11 cellular contexts compared by ENCODE assay signal in genomic region chr7:21364838-21365267, GRCh38.
DNase-seq lines count a peak whose midpoint lies in the region; ATAC-seq, FAIRE-seq and TF ChIP-seq lines count a peak whose summit lies in the region.
"Had no signal": no experiment of that assay in that cellular context is flagged by ENCODE, and none has a peak within 500 bp of the region (broad histone marks: within the 10 kb centered on the region; RNA-seq: fewer than 3 reads in every experiment).

No MANE protein-coding gene starts in this region.

- TF ChIP-seq CTCF in bronchial epithelial cell (IDR thresholded peaks at IDR 0.05; ENCODE audit: insufficient read depth, low read length, severe bottlenecking) (no peak), psoas muscle (IDR thresholded peaks at IDR 0.05) (no peak), ascending aorta (IDR thresholded peaks at IDR 0.05) (no peak)

- ATAC-seq in GM21526 (IDR thresholded peaks at IDR 0.05; ENCODE audit: low FRiP score, unreplicated experiment) (peak; percentile 67), HG03280 (IDR thresholded peaks at IDR 0.05; ENCODE audit: unreplicated experiment) (peak; percentile 77), psoas muscle (no peak)

- H3K4me3 ChIP-seq in bronchial epithelial cell (ENCODE audit: low read depth, low read length) (no peak overlapping the region), psoas muscle (no peak overlapping the region), ascending aorta (no peak overlapping the region)
- H3K4me3 ChIP-seq: ovary had no signal

- 91 to 96% (median 91%) methylated on average over 2 of the region's 2 CpGs for WGBS in psoas muscle, 3 donors

- peaks cover 2% of the 10 kb centered on the region for H3K36me3 Mint-ChIP-seq in activated CD4-positive, alpha-beta T cell treated with anti-CD3 and anti-CD28 coated beads, Interleukin-2, amount 10 ng/mL, durations not matched to agents 24 days and 14 days (ENCODE audit: low read depth)
- peaks cover 32% of the 10 kb centered on the region for H3K36me3 Mint-ChIP-seq in activated CD4-positive, alpha-beta T cell treated with anti-CD3 and anti-CD28 coated beads, Interleukin-2, amount 10 ng/mL, durations not matched to agents 7 days and 5 days (ENCODE audit: low read depth)

- H3K27me3 ChIP-seq in bronchial epithelial cell (ENCODE audit: control insufficient read depth, insufficient read depth, low read length) (no peaks in the 10 kb centered on the region), psoas muscle (ENCODE audit: insufficient read depth in 3 of 3, low read length in 2 of 3) (no peaks in the 10 kb centered on the region), ascending aorta (no peaks in the 10 kb centered on the region)
- H3K27me3 ChIP-seq: ovary had no signal

- no peaks in the 10 kb centered on the region for H3K4me1 ChIP-seq in psoas muscle
- no peaks in the 10 kb centered on the region for H3K4me1 ChIP-seq in ascending aorta

- H3K9me3 ChIP-seq in psoas muscle = no peaks in the 10 kb centered on the region
- H3K9me3 ChIP-seq in ascending aorta = no peaks in the 10 kb centered on the region
- H3K9me3 ChIP-seq: ovary had no signal

- H3K4me3 Mint-ChIP-seq in activated CD4-positive, alpha-beta T cell treated with anti-CD3 and anti-CD28 coated beads, Interleukin-2, amount 10 ng/mL, durations not matched to agents 24 days and 14 days = no peak overlapping the region
- H3K4me3 Mint-ChIP-seq in activated CD4-positive, alpha-beta T cell treated with anti-CD3 and anti-CD28 coated beads, Interleukin-2, amount 10 ng/mL, durations not matched to agents 7 days and 5 days = no peak overlapping the region

- CTCF ChIA-PET in activated CD4-positive, alpha-beta T cell treated with anti-CD3 and anti-CD28 coated beads, Interleukin-2, amount 10 ng/mL, durations not matched to agents 7 days and 5 days (lab: Charles Lee) = interaction anchor here (1.0 to 2.1 kb wide), 2 partner anchors 12 to 44 kb away, joined by 3 to 7 read pairs; no protein-coding TSS in a partner anchor

- intact Hi-C loops in activated CD4-positive, alpha-beta T cell treated with anti-CD3 and anti-CD28 coated beads, Interleukin-2, amount 10 ng/mL, durations not matched to agents 24 days and 14 days (cut with micrococcal nuclease) = loop anchor here (1.0 to 10.0 kb wide), 5 partner anchors 10 to 1080 kb away; no protein-coding TSS in a partner anchor
- intact Hi-C loops in psoas muscle (cut with DNase I) = no loop called here
- intact Hi-C loops in ascending aorta (cut with DNase I) = no loop called here

- H3K9me3 Mint-ChIP-seq in activated CD4-positive, alpha-beta T cell treated with anti-CD3 and anti-CD28 coated beads, Interleukin-2, amount 10 ng/mL, durations not matched to agents 24 days and 14 days = peaks cover 13% of the 10 kb centered on the region
- H3K9me3 Mint-ChIP-seq in activated CD4-positive, alpha-beta T cell treated with anti-CD3 and anti-CD28 coated beads, Interleukin-2, amount 10 ng/mL, durations not matched to agents 7 days and 5 days = peaks cover 20% of the 10 kb centered on the region

- peaks cover 56% of the 10 kb centered on the region for H3K4me1 Mint-ChIP-seq in activated CD4-positive, alpha-beta T cell treated with anti-CD3 and anti-CD28 coated beads, Interleukin-2, amount 10 ng/mL, durations not matched to agents 24 days and 14 days
- H3K4me1 Mint-ChIP-seq in activated CD4-positive, alpha-beta T cell treated with anti-CD3 and anti-CD28 coated beads, Interleukin-2, amount 10 ng/mL, durations not matched to agents 7 days and 5 days = peaks cover 59% of the 10 kb centered on the region

- POLR2A ChIA-PET in activated CD4-positive, alpha-beta T cell treated with anti-CD3 and anti-CD28 coated beads, Interleukin-2, amount 10 ng/mL, durations not matched to agents 7 days and 5 days (lab: Charles Lee) = interaction anchor here (0.6 kb wide), 1 partner anchor 10 kb away, joined by 3 read pairs; no protein-coding TSS in a partner anchor

- DNase-seq in activated CD4-positive, alpha-beta T cell treated with anti-CD3 and anti-CD28 coated beads, Interleukin-2, amount 10 ng/mL, durations not matched to agents 24 days and 14 days = peak; percentile 24
- no peak for DNase-seq in activated CD4-positive, alpha-beta T cell treated with anti-CD3 and anti-CD28 coated beads, Interleukin-2, amount 10 ng/mL, durations not matched to agents 7 days and 5 days
- DNase-seq in bronchial epithelial cell (ENCODE audit: low read depth) (peak; percentile 90), psoas muscle (no peak), ascending aorta (ENCODE audit: low spot score in 2 of 2) (no peak), dedifferentiated amniotic fluid mesenchymal stem cell (ENCODE audit: extremely low spot score) (no peak)
- DNase-seq: kidney glomerular epithelial cell, ovary had no signal

- H3K27ac Mint-ChIP-seq in activated CD4-positive, alpha-beta T cell treated with anti-CD3 and anti-CD28 coated beads, Interleukin-2, amount 10 ng/mL, durations not matched to agents 24 days and 14 days = peak overlapping the region; percentile 57
- H3K27ac Mint-ChIP-seq in activated CD4-positive, alpha-beta T cell treated with anti-CD3 and anti-CD28 coated beads, Interleukin-2, amount 10 ng/mL, durations not matched to agents 7 days and 5 days = no peak overlapping the region

- FAIRE-seq in bronchial epithelial cell (lab: Jason Lieb, UNC) = no peak
- FAIRE-seq: urothelium cell line had no signal

- no peak overlapping the region for H3K27ac ChIP-seq in psoas muscle
- no peak overlapping the region for H3K27ac ChIP-seq in ascending aorta
- H3K27ac ChIP-seq: ovary had no signal

- no peaks in the 10 kb centered on the region for H3K36me3 ChIP-seq in bronchial epithelial cell (ENCODE audit: control insufficient read depth, insufficient read depth, low read length)
- H3K36me3 ChIP-seq in psoas muscle (ENCODE audit: insufficient read depth in 1 of 2, low read depth in 1 of 2) = no peaks in the 10 kb centered on the region
- H3K36me3 ChIP-seq in ascending aorta = no peaks in the 10 kb centered on the region
- H3K36me3 ChIP-seq: ovary had no signal

- H3K27me3 Mint-ChIP-seq in activated CD4-positive, alpha-beta T cell treated with anti-CD3 and anti-CD28 coated beads, Interleukin-2, amount 10 ng/mL, durations not matched to agents 24 days and 14 days = no peaks in the 10 kb centered on the region
- H3K27me3 Mint-ChIP-seq in activated CD4-positive, alpha-beta T cell treated with anti-CD3 and anti-CD28 coated beads, Interleukin-2, amount 10 ng/mL, durations not matched to agents 7 days and 5 days = no peaks in the 10 kb centered on the region

Comparison
In these comparisons a context has a peak if more than half of its experiments do, and no peak if none do; other contexts are left out.
1. DNase-seq: peak in activated CD4-positive, alpha-beta T cell treated with anti-CD3 and anti-CD28 coated beads, Interleukin-2, amount 10 ng/mL, durations not matched to agents 24 days and 14 days (single experiment) and bronchial epithelial cell (single experiment); none in activated CD4-positive, alpha-beta T cell treated with anti-CD3 and anti-CD28 coated beads, Interleukin-2, amount 10 ng/mL, durations not matched to agents 7 days and 5 days (single experiment), psoas muscle (0 of 2), ascending aorta (0 of 2) and dedifferentiated amniotic fluid mesenchymal stem cell (single experiment).
2. ATAC-seq: peak in GM21526 (single experiment) and HG03280 (single experiment); none in psoas muscle (0 of 4).